Comparison of ENCODE assay signal across 16 cellular contexts in the genomic region with DNA sequence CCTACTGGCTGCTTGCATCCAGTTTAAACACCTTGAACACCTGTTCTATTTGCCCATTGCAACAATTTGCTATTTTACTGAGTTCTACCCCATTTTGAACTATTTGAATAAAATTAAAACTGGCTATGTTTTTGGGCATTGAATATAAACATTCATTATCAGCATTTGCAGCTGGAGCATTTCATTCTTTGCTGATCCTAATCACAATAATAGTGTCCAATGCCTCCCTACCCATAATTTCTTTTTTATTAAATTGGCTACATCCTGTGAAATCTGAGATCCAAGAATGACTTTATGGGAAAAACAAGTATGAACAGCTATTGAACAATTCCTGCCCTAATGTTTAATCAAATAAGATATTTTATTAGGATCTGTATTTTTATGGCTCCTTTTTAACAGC.
DNase-seq lines count a peak whose midpoint lies in the region; ATAC-seq, FAIRE-seq and TF ChIP-seq lines count a peak whose summit lies in the region.
"Had no signal": no experiment of that assay in that cellular context is flagged by ENCODE, and none has a peak within 500 bp of the region (broad histone marks: within the 10 kb centered on the region; RNA-seq: fewer than 3 reads in every experiment).

No MANE protein-coding gene starts in this region.

- DNase-seq in LNCaP clone FGC (ENCODE audit: low read depth) = peak; percentile 87
- peak; percentile 49 for DNase-seq in NCI-H146 (lab: John Stamatoyannopoulos, UW)
- DNase-seq in SK-N-SH = no peak
- no peak for DNase-seq in SKM-1 (lab: John Stamatoyannopoulos, UW; ENCODE audit: unreplicated experiment)
- DNase-seq in tibial artery = no peak
- DNase-seq: AML-193; CD4-positive, alpha-beta T cell; DMS79 treated with DMSO at 0.1 percent for 48 hours; GF-D8; H9 had no signal

- H3K9ac ChIP-seq in SK-N-SH = no peak overlapping the region

- H3K9me2 ChIP-seq in SK-N-SH = no peaks in the 10 kb centered on the region

- no peak overlapping the region for H2AFZ ChIP-seq in SK-N-SH (ENCODE audit: low read depth)

- POLR2A ChIA-PET in SK-N-SH (lab: Yijun Ruan, JAX) = no interaction called here

- H3K27me3 ChIP-seq in SK-N-SH (ENCODE audit: insufficient read depth) = no peaks in the 10 kb centered on the region
- H3K27me3 ChIP-seq in tibial artery = no peaks in the 10 kb centered on the region

- ATAC-seq in HG03565 (IDR thresholded peaks at IDR 0.05; ENCODE audit: unreplicated experiment) = no peak
- ATAC-seq: A549, HepG2 had no signal

- intact Hi-C loops in tibial artery (cut with DNase I; ENCODE audit: low total_unique reads) = no loop called here

- H4K20me1 ChIP-seq in SK-N-SH (ENCODE audit: insufficient read depth) = no peaks in the 10 kb centered on the region

- H3K9me3 ChIP-seq in SK-N-SH (no peaks in the 10 kb centered on the region), tibial artery (no peaks in the 10 kb centered on the region)
- H3K9me3 ChIP-seq: A549 had no signal

- H3K36me3 ChIP-seq in SK-N-SH (replicated peaks in 1 of 2; ENCODE audit: control insufficient read depth in 1 of 2, insufficient read depth in 2 of 2, low read length in 1 of 2) (no peaks in the 10 kb centered on the region), tibial artery (no peaks in the 10 kb centered on the region)

- no peaks in the 10 kb centered on the region for H3F3A ChIP-seq in SK-N-SH (replicated peaks; ENCODE audit: insufficient read depth)

- no peaks in the 10 kb centered on the region for H3K79me2 ChIP-seq in SK-N-SH (ENCODE audit: insufficient read depth)

- no peak for TF ChIP-seq RAD21 in SK-N-SH (IDR thresholded peaks at IDR 0.05; ENCODE audit: low read length)

- no peak overlapping the region for H3K4me2 ChIP-seq in SK-N-SH
- H3K4me2 ChIP-seq: A549 had no signal

- H3K27ac ChIP-seq in SK-N-SH (ENCODE audit: low read depth in 2 of 2, low read length in 1 of 2) (peak overlapping the region in 1 of 2 experiments; percentile 58; a peak in 1 of 4 replicates), tibial artery (no peak overlapping the region)
- H3K27ac ChIP-seq: A549, C4-2B had no signal

- CTCF ChIA-PET in SK-N-SH (lab: Yijun Ruan, JAX) = no interaction called here

- TF ChIP-seq CTCF in LNCaP clone FGC (IDR thresholded peaks at IDR 0.05; ENCODE audit: control insufficient read depth, extremely low read depth, insufficient read depth) (no peak), SK-N-SH (IDR thresholded peaks at IDR 0.05) (no peak), tibial artery (IDR thresholded peaks at IDR 0.05) (no peak)

- peak; percentile 80 for FAIRE-seq in endometrium (lab: Jason Lieb, UNC)
- FAIRE-seq: H1, HepG2 had no signal

- peak in 1 of 2 experiments; percentile 72; a peak in 1 of 4 replicates for TF ChIP-seq EP300 in SK-N-SH (IDR thresholded peaks at IDR 0.05; ENCODE audit: borderline replicate concordance in 1 of 2, low read depth in 1 of 2, low read length in 1 of 2)

- no peak overlapping the region for H3K4me3 ChIP-seq in LNCaP clone FGC (ENCODE audit: low read depth, low read length)
- H3K4me3 ChIP-seq in SK-N-SH (ENCODE audit: low read depth in 2 of 2, low read length in 1 of 2) = no peak overlapping the region
- no peak overlapping the region for H3K4me3 ChIP-seq in tibial artery
- H3K4me3 ChIP-seq: A549 had no signal

- peaks cover 0 to 7% of the 10 kb centered on the region in 2 experiments; a peak in 2 of 4 replicates for H3K4me1 ChIP-seq in SK-N-SH (ENCODE audit: control insufficient read depth in 1 of 2, insufficient read depth in 2 of 2, low read depth in 1 of 2, low read length in 1 of 2)
- H3K4me1 ChIP-seq in tibial artery = no peaks in the 10 kb centered on the region
- H3K4me1 ChIP-seq: A549 had no signal

TF ChIP-seq in SK-N-SH, 30 proteins besides CTCF, POLR2A, EP300 and RAD21:
- TF ChIP-seq NRF1 (IDR thresholded peaks at IDR 0.05; ENCODE audit: low read depth, low read length) = no peak
- TF ChIP-seq GABPA (IDR thresholded peaks at IDR 0.05; ENCODE audit: low read depth) = no peak
- TF ChIP-seq IRF3 (IDR thresholded peaks at IDR 0.05; ENCODE audit: low read depth, low read length) = no peak
- TF ChIP-seq TCF12 (IDR thresholded peaks at IDR 0.05) = no peak
- no peak for TF ChIP-seq EZH2phosphoT487 (IDR thresholded peaks at IDR 0.05; ENCODE audit: borderline replicate concordance, low read depth)
- peak; percentile 48; the same call in 1 of the 2 replicates for TF ChIP-seq RCOR1 (IDR thresholded peaks at IDR 0.05; ENCODE audit: low read length)
- TF ChIP-seq USF2 (IDR thresholded peaks at IDR 0.05; ENCODE audit: borderline replicate concordance, low read depth, low read length) = no peak
- no peak for TF ChIP-seq CHD2 (IDR thresholded peaks at IDR 0.05; ENCODE audit: low read length, partially characterized antibody)
- TF ChIP-seq USF1 (IDR thresholded peaks at IDR 0.05; ENCODE audit: borderline replicate concordance, low read depth) = no peak
- TF ChIP-seq GATA2 (CRISPR knock-in tag; IDR thresholded peaks at IDR 0.05) = peak; percentile 47; the same call in 1 of the 2 replicates
TF ChIP-seq in SK-N-SH: peak in this region for 2.

Comparison
In these comparisons a context has a peak if more than half of its experiments do, and no peak if none do; other contexts are left out.
1. DNase-seq: peak in LNCaP clone FGC (single experiment) and NCI-H146 (single experiment); none in SK-N-SH (single experiment), SKM-1 (single experiment) and tibial artery (0 of 2).